In the genomic region with DNA sequence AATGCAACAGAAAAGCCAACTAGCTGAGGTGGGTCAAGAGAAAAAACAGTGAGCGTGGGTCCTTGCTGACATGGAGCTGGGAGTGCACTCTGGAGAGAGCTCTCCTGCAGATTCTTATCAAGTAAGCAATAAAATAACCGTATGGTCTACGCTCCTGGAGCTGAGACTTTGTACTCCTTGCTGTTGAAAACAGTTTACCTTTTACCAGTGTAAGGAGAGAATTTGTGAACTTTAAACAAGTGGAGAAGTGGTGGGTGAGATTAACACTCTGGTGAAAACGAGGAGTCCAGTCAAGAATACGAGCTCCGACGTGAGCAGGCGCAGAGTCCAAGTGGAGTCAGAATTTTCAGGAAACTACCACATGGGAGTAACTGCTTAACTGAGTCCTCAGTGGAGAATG, we compare ENCODE assay signal across 16 cellular contexts.
DNase-seq lines count a peak whose midpoint lies in the region; ATAC-seq, FAIRE-seq and TF ChIP-seq lines count a peak whose summit lies in the region.
"Had no signal": no experiment of that assay in that cellular context is flagged by ENCODE, and none has a peak within 500 bp of the region (broad histone marks: within the 10 kb centered on the region; RNA-seq: fewer than 3 reads in every experiment).

No MANE protein-coding gene starts in this region.

- H3K9me3 ChIP-seq in HepG2 (ENCODE audit: low read length): peaks cover 29% of the 10 kb centered on the region
- H3K9me3 ChIP-seq in right lobe of liver: no peaks in the 10 kb centered on the region
- H3K9me3 ChIP-seq in colonic mucosa: no peaks in the 10 kb centered on the region
- H3K9me3 ChIP-seq in mucosa of descending colon: peaks cover 11% of the 10 kb centered on the region
- H3K9me3 ChIP-seq in WERI-Rb-1 (ENCODE audit: severe bottlenecking): peaks cover 10% of the 10 kb centered on the region

- no peak overlapping the region for H3K27ac ChIP-seq in HepG2 (ENCODE audit: extremely low read length, insufficient read depth, low read length)
- H3K27ac ChIP-seq in right lobe of liver: no peak overlapping the region
- H3K27ac ChIP-seq in colonic mucosa: peak overlapping the region; percentile 9
- no peak overlapping the region for H3K27ac ChIP-seq in WERI-Rb-1
- H3K27ac ChIP-seq: 22Rv1, GM23248 had no signal

- H2AFZ ChIP-seq in HepG2 (ENCODE audit: low read length): peak overlapping the region; percentile 44
- H2AFZ ChIP-seq: GM23248 had no signal

- no peak for TF ChIP-seq POLR2A in HepG2 (IDR thresholded peaks at IDR 0.05; ENCODE audit: insufficient read depth in 1 of 2, low read depth in 2 of 2, low read length in 2 of 2)
- no peak for TF ChIP-seq POLR2A in right lobe of liver (IDR thresholded peaks at IDR 0.05)

- H3K4me1 ChIP-seq in HepG2 (ENCODE audit: insufficient read depth, low read length) (peaks cover 46% of the 10 kb centered on the region), right lobe of liver (no peaks in the 10 kb centered on the region), colonic mucosa (peaks cover 3% of the 10 kb centered on the region), mucosa of descending colon (ENCODE audit: low read depth) (peaks cover 29% of the 10 kb centered on the region)

- WGBS in HepG2 (ENCODE audit: low lambda C conversion rate): 54% methylated on average over 8 of the region's 8 CpGs
- WGBS in right lobe of liver (ENCODE audit: insufficient coverage, low coverage, low lambda C conversion rate, missing lambda C conversion rate): 74% methylated on average over 8 of the region's 8 CpGs

- no peaks in the 10 kb centered on the region for H3K79me2 ChIP-seq in HepG2 (ENCODE audit: insufficient read depth, low read length)

- intact Hi-C loops in HepG2 (cut with micrococcal nuclease; ENCODE audit: unreplicated experiment): no loop called here
- intact Hi-C loops in right lobe of liver (cut with DNase I): no loop called here
- intact Hi-C loops in colonic mucosa (cut with DNase I): no loop called here
- intact Hi-C loops in mucosa of descending colon (cut with DNase I, micrococcal nuclease): no loop called here

- H3K9ac ChIP-seq in HepG2 (ENCODE audit: insufficient read depth, low read depth, low read length) (no peak overlapping the region), colonic mucosa (ENCODE audit: low read depth in 2 of 2, low read length in 2 of 2) (peak overlapping the region in 1 of 2 donors; percentile 42)
- H3K9ac ChIP-seq: GM23248 had no signal

- no peak for TF ChIP-seq RAD21 in HepG2 (CRISPR knock-in tag; IDR thresholded peaks at IDR 0.05)

- DNase-seq in HepG2 (ENCODE audit: low spot score) (no peak), right lobe of liver (no peak), colonic mucosa (peak; percentile 70), mucosa of descending colon (peak in 2 of 3 donors; percentile 59), NCI-H82 (lab: John Stamatoyannopoulos, UW) (no peak), WERI-Rb-1 (no peak)
- DNase-seq: Calu3; CD4-positive, CD25-positive, alpha-beta regulatory T cell; DMS 273 treated with DMSO at 0.1 percent for 48 hours; GM23248; HFFc6; KG1 had no signal

- TF ChIP-seq CTCF in HepG2 (CRISPR knock-in tag; IDR thresholded peaks at IDR 0.05) (no peak), right lobe of liver (IDR thresholded peaks at IDR 0.05) (no peak), colonic mucosa (IDR thresholded peaks at IDR 0.05) (no peak), mucosa of descending colon (IDR thresholded peaks at IDR 0.05) (no peak), WERI-Rb-1 (IDR thresholded peaks at IDR 0.05; ENCODE audit: low read depth, low read length) (no peak)

- in situ Hi-C loops in HepG2 (cut with HindIII; ENCODE audit: extremely low pct_ligation_motif_present, low pct_unique_long_range_greater_than_20kb): no loop called here

- FAIRE-seq in HepG2 (lab: Jason Lieb, UNC): no peak

- CTCF ChIA-PET in HepG2 (lab: Yijun Ruan, JAX; ENCODE audit: low intra/inter-chr PET ratio, low total read pairs): no interaction called here

- H3K27me3 ChIP-seq in HepG2 (ENCODE audit: control insufficient read depth in 1 of 2, insufficient read depth in 2 of 2, low read length in 2 of 2) (no peaks in the 10 kb centered on the region), right lobe of liver (no peaks in the 10 kb centered on the region), colonic mucosa (no peaks in the 10 kb centered on the region), WERI-Rb-1 (ENCODE audit: insufficient read depth, low read depth, severe bottlenecking) (no peaks in the 10 kb centered on the region)

- H3K4me3 ChIP-seq in HepG2 (replicated peaks in 1 of 3; ENCODE audit: insufficient read depth in 1 of 3, low read depth in 2 of 3, low read length in 3 of 3) (no peak overlapping the region), right lobe of liver (no peak overlapping the region), colonic mucosa (no peak overlapping the region), mucosa of descending colon (no peak overlapping the region), WERI-Rb-1 (ENCODE audit: low read depth, low read length) (no peak overlapping the region)
- H3K4me3 ChIP-seq: GM23248, HAP-1 had no signal

- ATAC-seq in HepG2 (no peak), right lobe of liver (no peak), mucosa of descending colon (peak; percentile 87), HG03025 (IDR thresholded peaks at IDR 0.05; ENCODE audit: low FRiP score, unreplicated experiment) (no peak), HG02763 (IDR thresholded peaks at IDR 0.05; ENCODE audit: unreplicated experiment) (no peak)

- H3K4me2 ChIP-seq in HepG2 (ENCODE audit: low read depth, low read length): no peak overlapping the region

- no peak for TF ChIP-seq EP300 in HepG2 (IDR thresholded peaks at IDR 0.05; ENCODE audit: low read depth in 2 of 2, low read length in 2 of 2)
- no peak for TF ChIP-seq EP300 in HepG2 (CRISPR knock-in tag; IDR thresholded peaks at IDR 0.05; ENCODE audit: borderline replicate concordance)

- no peaks in the 10 kb centered on the region for H4K20me1 ChIP-seq in HepG2 (ENCODE audit: insufficient read depth, low read length)

- H3K36me3 ChIP-seq in HepG2 (replicated peaks in 1 of 2; ENCODE audit: control insufficient read depth in 1 of 2, insufficient read depth in 2 of 2, low read length in 2 of 2): no peaks in the 10 kb centered on the region
- H3K36me3 ChIP-seq in right lobe of liver: no peaks in the 10 kb centered on the region
- no peaks in the 10 kb centered on the region for H3K36me3 ChIP-seq in colonic mucosa
- no peaks in the 10 kb centered on the region for H3K36me3 ChIP-seq in mucosa of descending colon (ENCODE audit: low read depth)
- H3K36me3 ChIP-seq in WERI-Rb-1: no peaks in the 10 kb centered on the region
- H3K36me3 ChIP-seq: HAP-1 had no signal

- no TSS peak for BruUV-seq in HepG2 (replicated peaks; lab: Mats Ljungman, UMichigan)

- POLR2A ChIA-PET in HepG2 (lab: Yijun Ruan, JAX): no interaction called here

TF ChIP-seq in HepG2, 621 proteins besides CTCF, POLR2A, EP300 and RAD21 (continues in another document):
- no peak for TF ChIP-seq ZNF550 (CRISPR knock-in tag; IDR thresholded peaks at IDR 0.05; ENCODE audit: borderline replicate concordance)
- TF ChIP-seq, protein P1, sequence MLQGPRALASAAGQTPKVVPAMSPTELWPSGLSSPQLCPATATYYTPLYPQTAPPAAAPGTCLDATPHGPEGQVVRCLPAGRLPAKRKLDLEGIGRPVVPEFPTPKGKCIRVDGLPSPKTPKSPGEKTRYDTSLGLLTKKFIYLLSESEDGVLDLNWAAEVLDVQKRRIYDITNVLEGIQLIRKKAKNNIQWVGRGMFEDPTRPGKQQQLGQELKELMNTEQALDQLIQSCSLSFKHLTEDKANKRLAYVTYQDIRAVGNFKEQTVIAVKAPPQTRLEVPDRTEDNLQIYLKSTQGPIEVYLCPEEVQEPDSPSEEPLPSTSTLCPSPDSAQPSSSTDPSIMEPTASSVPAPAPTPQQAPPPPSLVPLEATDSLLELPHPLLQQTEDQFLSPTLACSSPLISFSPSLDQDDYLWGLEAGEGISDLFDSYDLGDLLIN (CRISPR knock-in tag; IDR thresholded peaks at IDR 0.05; ENCODE audit: borderline replicate concordance): no peak
- TF ChIP-seq ZNF713 (CRISPR knock-in tag; IDR thresholded peaks at IDR 0.05): no peak
- no peak for TF ChIP-seq ZNF660 (CRISPR knock-in tag; IDR thresholded peaks at IDR 0.05; ENCODE audit: borderline replicate concordance, low read depth)
- TF ChIP-seq, protein P2, sequence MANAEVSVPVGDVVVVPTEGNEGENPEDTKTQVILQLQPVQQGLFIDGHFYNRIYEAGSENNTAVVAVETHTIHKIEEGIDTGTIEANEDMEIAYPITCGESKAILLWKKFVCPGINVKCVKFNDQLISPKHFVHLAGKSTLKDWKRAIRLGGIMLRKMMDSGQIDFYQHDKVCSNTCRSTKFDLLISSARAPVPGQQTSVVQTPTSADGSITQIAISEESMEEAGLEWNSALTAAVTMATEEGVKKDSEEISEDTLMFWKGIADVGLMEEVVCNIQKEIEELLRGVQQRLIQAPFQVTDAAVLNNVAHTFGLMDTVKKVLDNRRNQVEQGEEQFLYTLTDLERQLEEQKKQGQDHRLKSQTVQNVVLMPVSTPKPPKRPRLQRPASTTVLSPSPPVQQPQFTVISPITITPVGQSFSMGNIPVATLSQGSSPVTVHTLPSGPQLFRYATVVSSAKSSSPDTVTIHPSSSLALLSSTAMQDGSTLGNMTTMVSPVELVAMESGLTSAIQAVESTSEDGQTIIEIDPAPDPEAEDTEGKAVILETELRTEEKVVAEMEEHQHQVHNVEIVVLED (CRISPR knock-in tag; IDR thresholded peaks at IDR 0.05; ENCODE audit: borderline replicate concordance): no peak
- no peak for TF ChIP-seq ZFP36L2 (CRISPR knock-in tag; IDR thresholded peaks at IDR 0.05)
- TF ChIP-seq, protein P3, sequence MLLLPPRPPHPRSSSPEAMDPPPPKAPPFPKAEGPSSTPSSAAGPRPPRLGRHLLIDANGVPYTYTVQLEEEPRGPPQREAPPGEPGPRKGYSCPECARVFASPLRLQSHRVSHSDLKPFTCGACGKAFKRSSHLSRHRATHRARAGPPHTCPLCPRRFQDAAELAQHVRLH (CRISPR knock-in tag; IDR thresholded peaks at IDR 0.05; ENCODE audit: borderline replicate concordance, low read depth): no peak
- no peak for TF ChIP-seq ZNF34 (CRISPR knock-in tag; IDR thresholded peaks at IDR 0.05; ENCODE audit: borderline replicate concordance)
- TF ChIP-seq ZNF556 (CRISPR knock-in tag; IDR thresholded peaks at IDR 0.05; ENCODE audit: borderline replicate concordance): no peak
- TF ChIP-seq, protein P4, sequence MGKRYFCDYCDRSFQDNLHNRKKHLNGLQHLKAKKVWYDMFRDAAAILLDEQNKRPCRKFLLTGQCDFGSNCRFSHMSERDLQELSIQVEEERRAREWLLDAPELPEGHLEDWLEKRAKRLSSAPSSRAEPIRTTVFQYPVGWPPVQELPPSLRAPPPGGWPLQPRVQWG (CRISPR knock-in tag; IDR thresholded peaks at IDR 0.05; ENCODE audit: borderline replicate concordance, low read depth): no peak
- no peak for TF ChIP-seq ZNF567 (CRISPR knock-in tag; IDR thresholded peaks at IDR 0.05; ENCODE audit: borderline replicate concordance)
- no peak for TF ChIP-seq NFRKB (IDR thresholded peaks at IDR 0.05)
- no peak for TF ChIP-seq ZNF33A (CRISPR knock-in tag; IDR thresholded peaks at IDR 0.05; ENCODE audit: borderline replicate concordance)
- no peak for TF ChIP-seq NONO (IDR thresholded peaks at IDR 0.05)
- TF ChIP-seq NONO (CRISPR knock-in tag; conservative IDR thresholded peaks at IDR 0.05): no peak
- no peak for TF ChIP-seq BRD4 (CRISPR knock-in tag; IDR thresholded peaks at IDR 0.05)

Comparison
In these comparisons a context has a peak if more than half of its experiments do, and no peak if none do; other contexts are left out.
1. DNase-seq: peak in colonic mucosa (single experiment) and mucosa of descending colon (2 of 3); none in HepG2 (single experiment), right lobe of liver (0 of 3), NCI-H82 (single experiment) and WERI-Rb-1 (single experiment).